8 cellular contexts compared by ENCODE assay signal in genomic region chr13:93227280-93227905, GRCh38. TPM values are rescaled to one million over a fixed set of nuclear protein-coding genes. Genes with fewer than 3 reads are reported as not detected.
DNase-seq lines count a peak whose midpoint lies in the region; ATAC-seq lines count a peak whose summit lies in the region.

No MANE protein-coding gene starts in this region.

- DNase-seq in NCI-H345 (lab: John Stamatoyannopoulos, UW) (peak; percentile 71), dedifferentiated amniotic fluid mesenchymal stem cell (ENCODE audit: extremely low spot score) (peak; percentile 34), mesendoderm (peak; percentile 80)
- no peak for DNase-seq in activated CD8-positive, alpha-beta memory T cell treated with anti-CD3 and anti-CD28 coated beads for 24 hours
- DNase-seq in activated CD8-positive, alpha-beta memory T cell treated with anti-CD3 and anti-CD28 coated beads, Interleukin-2, amount 50 U/mL, for 48 hours, result no peak
- DNase-seq in activated CD8-positive, alpha-beta memory T cell treated with anti-CD3 and anti-CD28 coated beads, Interleukin-2, amount 10 ng/mL, durations not matched to agents 7 days and 5 days, result no peak

- H3K18ac ChIP-seq in mesendoderm (ENCODE audit: low read length), result peak overlapping the region; percentile 75

- no peak overlapping the region for H2AK5ac ChIP-seq in mesendoderm (ENCODE audit: low read length)

- H3K79me2 ChIP-seq in mesendoderm (ENCODE audit: control insufficient read depth, insufficient read depth, low read length), result peaks cover 38% of the 10 kb centered on the region

- H3K79me1 ChIP-seq in mesendoderm (ENCODE audit: low read length), result no peaks in the 10 kb centered on the region

- no peaks in the 10 kb centered on the region for H3K36me3 ChIP-seq in mesendoderm (ENCODE audit: control insufficient read depth, insufficient read depth, low read length)

- H3K27ac ChIP-seq in mesendoderm (ENCODE audit: low read depth, low read length), result peak overlapping the region; percentile 84

- H3K27ac Mint-ChIP-seq in activated CD8-positive, alpha-beta memory T cell treated with anti-CD3 and anti-CD28 coated beads, Interleukin-2, amount 10 ng/mL, durations not matched to agents 7 days and 5 days, result no peak overlapping the region

- peak overlapping the region; percentile 88 for H3K4me3 ChIP-seq in mesendoderm (ENCODE audit: low read length)

- no peaks in the 10 kb centered on the region for H3K9me3 Mint-ChIP-seq in activated CD8-positive, alpha-beta memory T cell treated with anti-CD3 and anti-CD28 coated beads, Interleukin-2, amount 10 ng/mL, durations not matched to agents 7 days and 5 days (ENCODE audit: low read depth)

- H3K4me1 ChIP-seq in mesendoderm (ENCODE audit: control insufficient read depth, low read depth, low read length), result peaks cover 2% of the 10 kb centered on the region

- H2BK15ac ChIP-seq in mesendoderm (replicated peaks; ENCODE audit: low read depth), result no peak overlapping the region

- H3K36me3 Mint-ChIP-seq in activated CD8-positive, alpha-beta memory T cell treated with anti-CD3 and anti-CD28 coated beads, Interleukin-2, amount 10 ng/mL, durations not matched to agents 7 days and 5 days, result peaks cover 2% of the 10 kb centered on the region

- ATAC-seq in GM21786 (IDR thresholded peaks at IDR 0.05; ENCODE audit: unreplicated experiment) (peak; percentile 7), HG02981 (IDR thresholded peaks at IDR 0.05; ENCODE audit: unreplicated experiment) (no peak)
- no peak for ATAC-seq in activated CD8-positive, alpha-beta memory T cell treated with anti-CD3 and anti-CD28 coated beads, Interleukin-2, amount 10 ng/mL, durations not matched to agents 7 days and 5 days

- WGBS in mesendoderm (ENCODE audit: extremely low coverage, insufficient coverage, low lambda C conversion rate), result no CpG with 5 or more reads among the region's 56 CpGs

- H3K4me1 Mint-ChIP-seq in activated CD8-positive, alpha-beta memory T cell treated with anti-CD3 and anti-CD28 coated beads, Interleukin-2, amount 10 ng/mL, durations not matched to agents 7 days and 5 days, result no peaks in the 10 kb centered on the region

- no peak overlapping the region for H4K5ac ChIP-seq in mesendoderm (ENCODE audit: low read length)

- peak overlapping the region; percentile 78 for H2BK5ac ChIP-seq in mesendoderm (ENCODE audit: low read length)

- no peak overlapping the region for H4K8ac ChIP-seq in mesendoderm (ENCODE audit: low read depth, low read length)

- H3K27me3 ChIP-seq in mesendoderm (ENCODE audit: insufficient read depth, low read length, poor library complexity), result no peaks in the 10 kb centered on the region

- CTCF ChIA-PET in activated CD8-positive, alpha-beta memory T cell treated with anti-CD3 and anti-CD28 coated beads, Interleukin-2, amount 10 ng/mL, durations not matched to agents 7 days and 5 days (lab: Charles Lee), result no interaction called here

- H3K27me3 Mint-ChIP-seq in activated CD8-positive, alpha-beta memory T cell treated with anti-CD3 and anti-CD28 coated beads, Interleukin-2, amount 10 ng/mL, durations not matched to agents 7 days and 5 days, result peaks cover 50% of the 10 kb centered on the region

- peak overlapping the region; percentile 93 for H3K56ac ChIP-seq in mesendoderm (ENCODE audit: low read length)

- H3K23ac ChIP-seq in mesendoderm (ENCODE audit: low read length), result peak overlapping the region; percentile 75

- peak overlapping the region; percentile 94 for H3K9ac ChIP-seq in mesendoderm (ENCODE audit: low read length)

- H3K4me3 Mint-ChIP-seq in activated CD8-positive, alpha-beta memory T cell treated with anti-CD3 and anti-CD28 coated beads, Interleukin-2, amount 10 ng/mL, durations not matched to agents 7 days and 5 days, result no peak overlapping the region

- H3K4ac ChIP-seq in mesendoderm (ENCODE audit: low read depth, low read length), result peak overlapping the region; percentile 82

- H2BK120ac ChIP-seq in mesendoderm (ENCODE audit: low read depth, low read length), result no peak overlapping the region

- peak overlapping the region; percentile 58 for H3K4me2 ChIP-seq in mesendoderm (ENCODE audit: low read length)

RNA-seq across cellular contexts. Expression of gene GPC6, which starts 0.8 kb away (rescaled TPM):
- 31.0 TPM for polyA plus RNA-seq in mesendoderm (2013, experiment 1 of 2)
- polyA plus RNA-seq in mesendoderm (2013, experiment 2 of 2), result 31.2 TPM
- total RNA-seq in activated CD8-positive, alpha-beta memory T cell treated with anti-CD3 and anti-CD28 coated beads, Interleukin-2, amount 10 ng/mL, durations not matched to agents 7 days and 5 days, result not detected

Comparison
In these comparisons a context has a peak if more than half of its experiments do, and no peak if none do; other contexts are left out.
1. DNase-seq: peak in NCI-H345 (single experiment), dedifferentiated amniotic fluid mesenchymal stem cell (single experiment) and mesendoderm (single experiment); none in activated CD8-positive, alpha-beta memory T cell treated with anti-CD3 and anti-CD28 coated beads for 24 hours (single experiment), activated CD8-positive, alpha-beta memory T cell treated with anti-CD3 and anti-CD28 coated beads, Interleukin-2, amount 50 U/mL, for 48 hours (single experiment) and activated CD8-positive, alpha-beta memory T cell treated with anti-CD3 and anti-CD28 coated beads, Interleukin-2, amount 10 ng/mL, durations not matched to agents 7 days and 5 days (single experiment).